ENCODE assay signal across 13 cellular contexts in the genomic region with DNA sequence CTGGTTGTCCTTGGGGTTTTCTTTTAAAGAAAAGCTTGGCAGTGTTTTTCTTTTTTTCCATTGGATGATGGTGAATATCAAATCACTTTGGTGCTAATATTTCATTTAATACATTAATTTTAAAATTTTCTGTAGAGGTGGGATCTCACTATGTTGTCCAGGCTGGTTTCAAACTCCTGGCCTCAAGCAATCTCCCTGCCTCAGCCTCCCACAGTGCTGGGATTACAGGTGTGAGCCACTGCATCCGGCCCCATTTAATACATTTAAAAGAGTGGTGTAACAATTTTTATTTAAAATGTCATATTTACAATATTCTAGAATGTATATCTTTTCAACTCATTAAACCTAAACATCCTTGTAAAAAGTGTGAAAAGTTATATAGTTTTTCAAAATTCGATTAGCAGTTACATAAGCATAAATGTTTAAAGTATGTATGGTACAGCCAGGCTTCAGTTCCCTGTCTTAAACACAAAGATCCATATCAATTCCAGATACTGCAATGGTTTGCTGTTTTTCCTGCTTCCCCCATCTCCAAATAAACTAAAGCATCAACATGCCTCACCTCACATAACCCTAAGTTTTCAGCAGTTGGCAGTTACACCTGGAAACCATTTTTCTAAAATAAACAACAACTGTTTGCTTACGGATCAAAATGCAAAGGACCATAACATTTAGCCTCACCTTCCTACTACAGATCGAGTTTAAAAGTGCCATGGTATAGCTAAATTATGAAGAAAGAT. TPM values are rescaled to one million over a fixed set of nuclear protein-coding genes. Genes with fewer than 3 reads are reported as not detected.
DNase-seq lines count a peak whose midpoint lies in the region; FAIRE-seq and TF ChIP-seq lines count a peak whose summit lies in the region.
"Had no signal": no experiment of that assay in that cellular context is flagged by ENCODE, and none has a peak within 500 bp of the region (broad histone marks: within the 10 kb centered on the region; RNA-seq: fewer than 3 reads in every experiment).

No MANE protein-coding gene starts in this region.

- H3K4me3 ChIP-seq in keratinocyte (ENCODE audit: control insufficient read depth in 2 of 3, extremely low read depth in 1 of 3, insufficient read depth in 2 of 3, low read depth in 1 of 3, low read length in 3 of 3) (no peak overlapping the region), BE2C (ENCODE audit: low read depth, low read length) (no peak overlapping the region), smooth muscle cell (no peak overlapping the region)

- no peak for FAIRE-seq in keratinocyte (lab: Jason Lieb, UNC)
- FAIRE-seq: frontal cortex had no signal

- H3K9me1 ChIP-seq in keratinocyte (ENCODE audit: control insufficient read depth, extremely low read depth, insufficient read depth, low read length): no peaks in the 10 kb centered on the region

- dilution Hi-C loops in keratinocyte (cut with MboI; ENCODE audit: extremely low pct_ligation_motif_present, low sequenced_read_pairs): no loop called here

- H3K27me3 ChIP-seq in keratinocyte (ENCODE audit: control insufficient read depth, extremely low read depth, insufficient read depth, low read length): no peaks in the 10 kb centered on the region
- H3K27me3 ChIP-seq in BE2C: peaks cover 1% of the 10 kb centered on the region; the same call in 1 of the 2 replicates
- H3K27me3 ChIP-seq in smooth muscle cell (ENCODE audit: low read depth): no peaks in the 10 kb centered on the region

- H3K79me2 ChIP-seq in keratinocyte (ENCODE audit: control insufficient read depth, insufficient read depth, low read length) (no peaks in the 10 kb centered on the region), smooth muscle cell (ENCODE audit: low read depth) (no peaks in the 10 kb centered on the region)

- peaks cover 14% of the 10 kb centered on the region for H3K4me1 ChIP-seq in keratinocyte (ENCODE audit: control insufficient read depth, extremely low read depth, insufficient read depth, low read length)
- H3K4me1 ChIP-seq in BE2C: no peaks in the 10 kb centered on the region
- no peaks in the 10 kb centered on the region for H3K4me1 ChIP-seq in smooth muscle cell (ENCODE audit: low read depth)

- H2AFZ ChIP-seq in keratinocyte (ENCODE audit: control insufficient read depth, low read length): peak overlapping the region; percentile 35
- H2AFZ ChIP-seq in smooth muscle cell (ENCODE audit: low read depth): no peak overlapping the region

- no peaks in the 10 kb centered on the region for H3F3A ChIP-seq in smooth muscle cell (ENCODE audit: low read depth)

- H3K4me2 ChIP-seq in keratinocyte (ENCODE audit: control insufficient read depth, extremely low read depth, insufficient read depth, low read depth, low read length) (no peak overlapping the region), smooth muscle cell (no peak overlapping the region)

- H3K9ac ChIP-seq in keratinocyte (ENCODE audit: control insufficient read depth, extremely low read depth, insufficient read depth, low read length) (no peak overlapping the region), smooth muscle cell (ENCODE audit: low read depth) (no peak overlapping the region)

- TF ChIP-seq CTCF in keratinocyte (optimal IDR thresholded peaks at IDR 0.05 in 1 of 3, IDR thresholded peaks at IDR 0.05 in 1 of 3, conservative IDR thresholded peaks at IDR 0.05 in 1 of 3; ENCODE audit: extremely low read depth in 1 of 3, insufficient read depth in 2 of 3, low read length in 3 of 3) (no peak), BE2C (IDR thresholded peaks at IDR 0.05; ENCODE audit: low read depth, low read length) (no peak), smooth muscle cell (IDR thresholded peaks at IDR 0.05; ENCODE audit: borderline replicate concordance, insufficient read depth, poor library complexity, severe bottlenecking) (no peak)

- H3K9me3 ChIP-seq in keratinocyte (ENCODE audit: control insufficient read depth, low read depth, low read length): no peaks in the 10 kb centered on the region
- no peaks in the 10 kb centered on the region for H3K9me3 ChIP-seq in BE2C
- no peaks in the 10 kb centered on the region for H3K9me3 ChIP-seq in smooth muscle cell (replicated peaks; ENCODE audit: low read depth)

- no peaks in the 10 kb centered on the region for H3K36me3 ChIP-seq in keratinocyte (ENCODE audit: control insufficient read depth in 2 of 2, extremely low read depth in 1 of 2, insufficient read depth in 2 of 2, low read length in 2 of 2)
- H3K36me3 ChIP-seq in BE2C: no peaks in the 10 kb centered on the region
- no peaks in the 10 kb centered on the region for H3K36me3 ChIP-seq in smooth muscle cell (ENCODE audit: low read depth)

- no peaks in the 10 kb centered on the region for H4K20me1 ChIP-seq in keratinocyte (ENCODE audit: control insufficient read depth, extremely low read depth, insufficient read depth, low read length)
- H4K20me1 ChIP-seq in smooth muscle cell (ENCODE audit: low read depth): no peaks in the 10 kb centered on the region

- 86% methylated on average over 4 of the region's 4 CpGs for WGBS in smooth muscle cell (ENCODE audit: low lambda C conversion rate)

- peak; percentile 47 for DNase-seq in COLO668 (lab: John Stamatoyannopoulos, UW; ENCODE audit: unreplicated experiment)
- peak; percentile 74 for DNase-seq in NCI-H146 (lab: John Stamatoyannopoulos, UW)
- peak; percentile 78 for DNase-seq in NCI-H748 (lab: John Stamatoyannopoulos, UW; ENCODE audit: unreplicated experiment)
- DNase-seq in keratinocyte (ENCODE audit: low read depth, low spot score): no peak
- no peak for DNase-seq in UCSD-AML1 (lab: John Stamatoyannopoulos, UW; ENCODE audit: unreplicated experiment)
- no peak for DNase-seq in stimulated activated CD4-positive, alpha-beta T cell treated with anti-CD3 and anti-CD28 coated beads, Interleukin-12 subunit alpha, Interleukin-12 subunit beta, amount 100 ng/mL, for 4 hours
- DNase-seq in BE2C: no peak
- no peak for DNase-seq in smooth muscle cell (lab: John Stamatoyannopoulos, UW; ENCODE audit: unreplicated experiment)
- DNase-seq: Kasumi-1; NCI-H524 treated with DMSO at 0.1 percent for 48 hours; nucleus accumbens; stimulated activated naive CD4-positive, alpha-beta T cell treated with Interleukin-2 at 50 U/mL for 16 hours had no signal

- H3K27ac ChIP-seq in keratinocyte (ENCODE audit: control insufficient read depth, insufficient read depth, low read length) (no peak overlapping the region), smooth muscle cell (ENCODE audit: low read depth) (no peak overlapping the region)

RNA-seq across cellular contexts. Expression of a gene that starts 8.9 kb away (rescaled TPM):
- polyA plus RNA-seq in keratinocyte (43.2 to 75.2 TPM (median 71.4 TPM) in 3 replicates), smooth muscle cell (25.7 and 26.0 TPM in 2 replicates)
- polyA plus RNA-seq in keratinocyte (2011; ENCODE audit: low read depth): 36.6 TPM
- polyA plus RNA-seq in keratinocyte (2011; cell fraction: cytosol; rRNA removed): 30.5 and 47.4 TPM in 2 replicates
- polyA plus RNA-seq in keratinocyte (2011; cell fraction: nucleus; rRNA removed): 98.8 and 104 TPM in 2 replicates
- 35.7 and 44.2 TPM in 2 replicates for polyA plus RNA-seq in keratinocyte (2012; ENCODE audit: low replicate concordance)
- polyA minus RNA-seq in keratinocyte: 14.8 to 48.9 TPM (median 40.3 TPM) in 3 replicates
- 15.7 TPM for polyA minus RNA-seq in keratinocyte (2011; cell fraction: cytosol; rRNA and poly(A)+ RNA removed)
- polyA minus RNA-seq in keratinocyte (2011; cell fraction: nucleus; rRNA and poly(A)+ RNA removed): 24.4 and 51.5 TPM in 2 replicates
- 19.1 TPM for polyA plus RNA-seq in BE2C (2012; ENCODE audit: insufficient read depth, insufficient read length, low read depth)
- 38.7 and 72.2 TPM in 2 replicates for total RNA-seq in smooth muscle cell

Comparison
In these comparisons a context has a peak if more than half of its experiments do, and no peak if none do; other contexts are left out.
1. DNase-seq: peak in COLO668 (single experiment), NCI-H146 (single experiment) and NCI-H748 (single experiment); none in keratinocyte (single experiment), UCSD-AML1 (single experiment), stimulated activated CD4-positive, alpha-beta T cell treated with anti-CD3 and anti-CD28 coated beads, Interleukin-12 subunit alpha, Interleukin-12 subunit beta, amount 100 ng/mL, for 4 hours (single experiment), BE2C (single experiment) and smooth muscle cell (single experiment).